1 cellular context compared by ENCODE assay signal in the genomic region with DNA sequence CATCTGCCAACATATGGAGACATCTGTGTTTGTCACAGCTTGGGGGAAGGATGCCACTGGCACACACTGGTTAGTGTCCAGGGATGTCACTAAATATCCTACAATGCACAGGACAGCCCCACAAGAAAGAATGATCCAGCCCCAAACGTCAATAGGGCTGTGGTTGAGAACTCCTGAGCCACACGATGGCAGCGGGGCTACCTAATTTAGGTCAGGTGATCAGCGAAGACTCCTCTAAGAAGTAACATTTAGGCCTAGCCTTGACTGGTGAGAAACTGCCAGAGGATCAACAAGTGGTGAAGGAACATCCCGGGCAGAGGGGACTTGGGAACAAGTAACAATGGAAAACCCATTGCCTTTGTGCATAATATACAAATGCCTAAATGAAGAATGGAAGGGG.
A peak's percentile ranks its signal among the peaks of the same experiment; 100 is the strongest.
TF ChIP-seq lines count a peak whose summit lies in the region.

No MANE protein-coding gene starts in this region.

TF ChIP-seq in K562, 482 proteins besides CTCF, POLR2A, EP300 and RAD21 (continued from another document):
- no peak for TF ChIP-seq PRDM10 (IDR thresholded peaks at IDR 0.05; ENCODE audit: partially characterized antibody)
- 0 out of 2 replicates have a peak, but pooled peaks have one; percentile 30 for TF ChIP-seq CXXC5 (CRISPR knock-in tag; IDR thresholded peaks at IDR 0.05)
- TF ChIP-seq GABPA (tag; conservative IDR thresholded peaks at IDR 0.05; ENCODE audit: low read depth), result no peak
- TF ChIP-seq TFE3 (CRISPR knock-in tag; IDR thresholded peaks at IDR 0.05), result peak; percentile 22
- TF ChIP-seq AFF1 (IDR thresholded peaks at IDR 0.05; ENCODE audit: low read depth in 1 of 2, partially characterized antibody in 2 of 2), result no peak
- no peak for TF ChIP-seq CCNT2 (IDR thresholded peaks at IDR 0.05; ENCODE audit: borderline replicate concordance, extremely low read depth, insufficient read length, low read depth, low read length)
- no peak for TF ChIP-seq ZSCAN32 (CRISPR knock-in tag; IDR thresholded peaks at IDR 0.05)
- TF ChIP-seq E2F1 (CRISPR knock-in tag; IDR thresholded peaks at IDR 0.05), result no peak
- no peak for TF ChIP-seq ZBTB1 (CRISPR knock-in tag; IDR thresholded peaks at IDR 0.05; ENCODE audit: borderline replicate concordance, low read depth)
- no peak for TF ChIP-seq ZNF140 (CRISPR knock-in tag; IDR thresholded peaks at IDR 0.05)
- TF ChIP-seq, protein P1, sequence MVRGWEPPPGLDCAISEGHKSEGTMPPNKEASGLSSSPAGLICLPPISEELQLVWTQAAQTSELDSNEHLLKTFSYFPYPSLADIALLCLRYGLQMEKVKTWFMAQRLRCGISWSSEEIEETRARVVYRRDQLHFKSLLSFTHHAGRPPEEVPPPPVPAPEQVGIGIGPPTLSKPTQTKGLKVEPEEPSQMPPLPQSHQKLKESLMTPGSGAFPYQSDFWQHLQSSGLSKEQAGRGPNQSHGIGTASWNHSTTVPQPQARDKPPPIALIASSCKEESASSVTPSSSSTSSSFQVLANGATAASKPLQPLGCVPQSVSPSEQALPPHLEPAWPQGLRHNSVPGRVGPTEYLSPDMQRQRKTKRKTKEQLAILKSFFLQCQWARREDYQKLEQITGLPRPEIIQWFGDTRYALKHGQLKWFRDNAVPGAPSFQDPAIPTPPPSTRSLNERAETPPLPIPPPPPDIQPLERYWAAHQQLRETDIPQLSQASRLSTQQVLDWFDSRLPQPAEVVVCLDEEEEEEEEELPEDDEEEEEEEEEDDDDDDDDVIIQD (CRISPR knock-in tag; IDR thresholded peaks at IDR 0.05), result no peak
- TF ChIP-seq MEF2A (IDR thresholded peaks at IDR 0.05; ENCODE audit: control insufficient read depth, low read depth, low read length), result no peak
- no peak for TF ChIP-seq HNRNPLL (IDR thresholded peaks at IDR 0.05; ENCODE audit: low read depth, low read length, poor library complexity, severe bottlenecking)
- TF ChIP-seq ZKSCAN1 (IDR thresholded peaks at IDR 0.05; ENCODE audit: low read depth, low read length), result no peak
- no peak for TF ChIP-seq ZNF184 (CRISPR knock-in tag; IDR thresholded peaks at IDR 0.05)
- no peak for TF ChIP-seq ID3 (CRISPR knock-in tag; IDR thresholded peaks at IDR 0.05)
- 0 out of 2 replicates have a peak, but pooled peaks have one; percentile 53 for TF ChIP-seq ID3 (tag; IDR thresholded peaks at IDR 0.05)
- 0 out of 2 replicates have a peak, but pooled peaks have one; percentile 6 for TF ChIP-seq ZNF23 (CRISPR knock-in tag; IDR thresholded peaks at IDR 0.05)
- TF ChIP-seq ZNF583 (CRISPR knock-in tag; IDR thresholded peaks at IDR 0.05), result peak; percentile 79; the same call in 1 of the 2 replicates
- 0 out of 4 replicates have a peak, but pooled peaks of 1 of the 2 experiments have one; percentile 8 for TF ChIP-seq TEAD1 (CRISPR knock-in tag; IDR thresholded peaks at IDR 0.05)
- TF ChIP-seq, protein P2, sequence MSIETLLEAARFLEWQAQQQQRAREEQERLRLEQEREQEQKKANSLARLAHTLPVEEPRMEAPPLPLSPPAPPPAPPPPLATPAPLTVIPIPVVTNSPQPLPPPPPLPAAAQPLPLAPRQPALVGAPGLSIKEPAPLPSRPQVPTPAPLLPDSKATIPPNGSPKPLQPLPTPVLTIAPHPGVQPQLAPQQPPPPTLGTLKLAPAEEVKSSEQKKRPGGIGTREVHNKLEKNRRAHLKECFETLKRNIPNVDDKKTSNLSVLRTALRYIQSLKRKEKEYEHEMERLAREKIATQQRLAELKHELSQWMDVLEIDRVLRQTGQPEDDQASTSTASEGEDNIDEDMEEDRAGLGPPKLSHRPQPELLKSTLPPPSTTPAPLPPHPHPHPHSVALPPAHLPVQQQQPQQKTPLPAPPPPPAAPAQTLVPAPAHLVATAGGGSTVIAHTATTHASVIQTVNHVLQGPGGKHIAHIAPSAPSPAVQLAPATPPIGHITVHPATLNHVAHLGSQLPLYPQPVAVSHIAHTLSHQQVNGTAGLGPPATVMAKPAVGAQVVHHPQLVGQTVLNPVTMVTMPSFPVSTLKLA (conservative IDR thresholded peaks at IDR 0.05), result no peak
- TF ChIP-seq SMAD4 (CRISPR knock-in tag; conservative IDR thresholded peaks at IDR 0.05), result peak; percentile 41; the same call in 1 of the 2 replicates
- no peak for TF ChIP-seq ZNF77 (CRISPR knock-in tag; IDR thresholded peaks at IDR 0.05)
- TF ChIP-seq, protein P3, sequence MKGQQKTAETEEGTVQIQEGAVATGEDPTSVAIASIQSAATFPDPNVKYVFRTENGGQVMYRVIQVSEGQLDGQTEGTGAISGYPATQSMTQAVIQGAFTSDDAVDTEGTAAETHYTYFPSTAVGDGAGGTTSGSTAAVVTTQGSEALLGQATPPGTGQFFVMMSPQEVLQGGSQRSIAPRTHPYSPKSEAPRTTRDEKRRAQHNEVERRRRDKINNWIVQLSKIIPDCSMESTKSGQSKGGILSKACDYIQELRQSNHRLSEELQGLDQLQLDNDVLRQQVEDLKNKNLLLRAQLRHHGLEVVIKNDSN (CRISPR knock-in tag; IDR thresholded peaks at IDR 0.05), result peak; percentile 53; the same call in 1 of the 2 replicates
- no peak for TF ChIP-seq NR4A1 (CRISPR knock-in tag; IDR thresholded peaks at IDR 0.05)
- TF ChIP-seq NR4A1 (tag; IDR thresholded peaks at IDR 0.05), result 0 out of 2 replicates have a peak, but pooled peaks have one; percentile 19
- TF ChIP-seq NELFE (IDR thresholded peaks at IDR 0.05; ENCODE audit: insufficient read depth, insufficient read length), result no peak
- TF ChIP-seq DPF2 (IDR thresholded peaks at IDR 0.05), result no peak
- TF ChIP-seq RBM15 (IDR thresholded peaks at IDR 0.05; ENCODE audit: insufficient read depth, low read length), result no peak
- no peak for TF ChIP-seq GMEB1 (CRISPR knock-in tag; IDR thresholded peaks at IDR 0.05)
- TF ChIP-seq MTA1 (IDR thresholded peaks at IDR 0.05; ENCODE audit: borderline replicate concordance), result no peak
- TF ChIP-seq ADNP (tag; IDR thresholded peaks at IDR 0.05), result no peak
- no peak for TF ChIP-seq ZNF3 (CRISPR knock-in tag; IDR thresholded peaks at IDR 0.05)
- no peak for TF ChIP-seq IFI16 (CRISPR knock-in tag; IDR thresholded peaks at IDR 0.05)
- no peak for TF ChIP-seq E2F3 (CRISPR knock-in tag; IDR thresholded peaks at IDR 0.05)
- no peak for TF ChIP-seq POLR2H (tag; IDR thresholded peaks at IDR 0.05; ENCODE audit: low read depth)
- no peak for TF ChIP-seq SREBF1 (IDR thresholded peaks at IDR 0.05; ENCODE audit: borderline replicate concordance, low read depth, low read length)
- TF ChIP-seq MEF2D (tag; conservative IDR thresholded peaks at IDR 0.05; ENCODE audit: low read depth), result 0 out of 2 replicates have a peak, but pooled peaks have one; percentile 32
- TF ChIP-seq FOXP1 (CRISPR knock-in tag; IDR thresholded peaks at IDR 0.05), result no peak
- TF ChIP-seq ILK (tag; IDR thresholded peaks at IDR 0.05; ENCODE audit: borderline replicate concordance, low read depth), result no peak
